Comparison of ENCODE assay signal across 13 cellular contexts in the genomic region with DNA sequence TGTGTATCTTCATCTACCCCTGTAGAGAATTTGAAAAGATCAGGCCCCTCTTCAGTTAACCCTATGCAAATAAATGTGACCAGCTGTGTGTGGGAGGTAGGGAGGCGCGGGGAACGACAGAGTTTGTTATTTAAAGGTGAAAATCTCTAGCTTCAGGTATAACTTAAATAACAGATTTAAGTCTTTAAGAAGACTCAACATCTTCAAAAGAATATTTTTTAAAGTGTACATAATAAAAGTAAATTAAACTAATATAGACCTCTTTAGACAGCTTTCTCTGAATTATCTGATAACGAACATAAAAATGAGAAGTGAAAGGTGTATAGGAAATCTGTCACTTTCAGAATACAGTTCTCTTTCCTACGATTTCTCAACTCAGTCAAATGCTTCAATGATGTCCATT. TPM values are rescaled to one million over a fixed set of nuclear protein-coding genes. Genes with fewer than 3 reads are reported as not detected.
DNase-seq lines count a peak whose midpoint lies in the region; ATAC-seq and TF ChIP-seq lines count a peak whose summit lies in the region.
"Had no signal": no experiment of that assay in that cellular context is flagged by ENCODE, and none has a peak within 500 bp of the region (broad histone marks: within the 10 kb centered on the region; RNA-seq: fewer than 3 reads in every experiment).

No MANE protein-coding gene starts in this region.

- peak overlapping the region; percentile 35 for H3K4me3 ChIP-seq in OCI-LY7 (ENCODE audit: low read depth, low read length, poor library complexity, severe bottlenecking)
- H3K4me3 ChIP-seq: K562 had no signal

- ATAC-seq in GM18861 (IDR thresholded peaks at IDR 0.05; ENCODE audit: unreplicated experiment) (peak; percentile 79), GM21528 (IDR thresholded peaks at IDR 0.05; ENCODE audit: low FRiP score, unreplicated experiment) (peak; percentile 97), HG03066 (IDR thresholded peaks at IDR 0.05; ENCODE audit: low read depth, unreplicated experiment) (peak; percentile 95)
- ATAC-seq: K562 had no signal

- H2AFZ ChIP-seq in OCI-LY7 (ENCODE audit: low read length) = no peak overlapping the region

- TF ChIP-seq CTCF in OCI-LY7 (conservative IDR thresholded peaks at IDR 0.05; ENCODE audit: low read length) = no peak

- H3K27ac ChIP-seq in OCI-LY7 (ENCODE audit: low read depth, low read length, poor library complexity, severe bottlenecking) = peak overlapping the region; percentile 25

- peaks cover 19% of the 10 kb centered on the region for H3K4me1 ChIP-seq in OCI-LY7 (ENCODE audit: insufficient read depth, low read length, poor library complexity, severe bottlenecking)

- H3K9me2 ChIP-seq in OCI-LY7 (ENCODE audit: insufficient read depth, low read length) = no peaks in the 10 kb centered on the region

- POLR2A ChIA-PET in OCI-LY7 (lab: Charles Lee) (interaction anchor here (0.6 to 1.1 kb wide), 2 partner anchors 20 to 26 kb away, joined by 3 to 4 read pairs; no protein-coding TSS in a partner anchor), HEK293T (lab: Yijun Ruan, JAX) (no interaction called here)

- no peaks in the 10 kb centered on the region for H4K20me1 ChIP-seq in OCI-LY7 (ENCODE audit: insufficient read depth, low read length)

- CTCF ChIA-PET in OCI-LY7 (lab: Charles Lee; ENCODE audit: unreplicated experiment) (no interaction called here), HEK293T (lab: Yijun Ruan, JAX) (no interaction called here)

- no peaks in the 10 kb centered on the region for H3K36me3 ChIP-seq in OCI-LY7 (ENCODE audit: insufficient read depth, low read length)

- H3K9me3 ChIP-seq in OCI-LY7 (ENCODE audit: low read length) = no peaks in the 10 kb centered on the region

- DNase-seq in OCI-LY7 (ENCODE audit: low spot score) (peak; percentile 46), HEK293T (ENCODE audit: extremely low spot score) (no peak), OCI-M1 (lab: John Stamatoyannopoulos, UW) (no peak), HK-2 (ENCODE audit: unreplicated experiment) (no peak), COLO668 (lab: John Stamatoyannopoulos, UW; ENCODE audit: unreplicated experiment) (no peak)
- DNase-seq: CD4-positive, alpha-beta T cell; NCI-H446 treated with DMSO at 0.1 percent for 48 hours; nephron progenitor cell had no signal

- H3K79me2 ChIP-seq in OCI-LY7 (ENCODE audit: insufficient read depth, low read depth, low read length) = no peaks in the 10 kb centered on the region

- H3K4me2 ChIP-seq in OCI-LY7 (ENCODE audit: low read length) = peak overlapping the region; percentile 59

- no TSS peak for BruUV-seq in OCI-LY7 (replicated peaks; lab: Mats Ljungman, UMichigan)

- intact Hi-C loops in OCI-LY7 (cut with micrococcal nuclease; ENCODE audit: unreplicated experiment) = no loop called here

TF ChIP-seq in HEK293T, 16 proteins besides CTCF, POLR2A, EP300 and RAD21:
- TF ChIP-seq FOXM1 (IDR thresholded peaks at IDR 0.05; ENCODE audit: borderline replicate concordance) = no peak
- TF ChIP-seq PKNOX1 (IDR thresholded peaks at IDR 0.05) = no peak
- no peak for TF ChIP-seq ELF4 (IDR thresholded peaks at IDR 0.05)
- TF ChIP-seq HDGF (IDR thresholded peaks at IDR 0.05; ENCODE audit: borderline replicate concordance) = no peak
- no peak for TF ChIP-seq BHLHE40 (IDR thresholded peaks at IDR 0.05; ENCODE audit: borderline replicate concordance)
- TF ChIP-seq FOXK2 (IDR thresholded peaks at IDR 0.05) = no peak
- TF ChIP-seq SUZ12 (IDR thresholded peaks at IDR 0.05) = no peak
- no peak for TF ChIP-seq L3MBTL2 (conservative IDR thresholded peaks at IDR 0.05)
- TF ChIP-seq TARDBP (IDR thresholded peaks at IDR 0.05) = no peak
- TF ChIP-seq CTBP1 (IDR thresholded peaks at IDR 0.05; ENCODE audit: borderline replicate concordance) = no peak

RNA-seq across cellular contexts. Expression of gene ANGPTL3, which starts 16.0 kb away (rescaled TPM):
- total RNA-seq in OCI-LY7 (2014; rRNA removed; shearing (Covaris generic)) = not detected in 2 replicates
- total RNA-seq in OCI-LY7 (2022) = not detected in 2 replicates
- total RNA-seq: CD4-positive, alpha-beta T cell; epithelial cell of proximal tubule; K562 had no signal
